In genomic region chr5:94503677-94504076, GRCh38 we compare ENCODE assay signal across 20 cellular contexts.
DNase-seq lines count a peak whose midpoint lies in the region; ATAC-seq, FAIRE-seq and TF ChIP-seq lines count a peak whose summit lies in the region.
"Had no signal": no experiment of that assay in that cellular context is flagged by ENCODE, and none has a peak within 500 bp of the region (broad histone marks: within the 10 kb centered on the region; RNA-seq: fewer than 3 reads in every experiment).

No MANE protein-coding gene starts in this region.

- FAIRE-seq in bronchial epithelial cell (lab: Jason Lieb, UNC), result peak; percentile 66
- FAIRE-seq: D721Med had no signal

- ATAC-seq in HG03039 (IDR thresholded peaks at IDR 0.05; ENCODE audit: unreplicated experiment), result no peak
- no peak for ATAC-seq in GM18498 (IDR thresholded peaks at IDR 0.05; ENCODE audit: unreplicated experiment)
- ATAC-seq: T-helper 17 cell had no signal

- no peak overlapping the region for H3K4me3 ChIP-seq in bronchial epithelial cell (ENCODE audit: low read depth, low read length)
- H3K4me3 ChIP-seq: GM23248, HAP-1, SJSA1 had no signal

- TF ChIP-seq CTCF in bronchial epithelial cell (IDR thresholded peaks at IDR 0.05; ENCODE audit: insufficient read depth, low read length, severe bottlenecking), result no peak

- peak; percentile 22 for DNase-seq in NCI-H2171 treated with DMSO at 0.1 percent for 48 hours (lab: John Stamatoyannopoulos, UW)
- no peak for DNase-seq in NCI-H2171 (lab: John Stamatoyannopoulos, UW)
- DNase-seq in LHCN-M2 (ENCODE audit: low read depth), result peak; percentile 59
- no peak for DNase-seq in bronchial epithelial cell (ENCODE audit: low read depth)
- DNase-seq in pons (ENCODE audit: low spot score), result peak; percentile 7
- no peak for DNase-seq in effector CD4-positive, alpha-beta T cell
- DNase-seq: CD8-positive, alpha-beta memory T cell; GF-D8; GM23248; Kasumi-1; MM.1S; NCI-H1092; NCI-H1436 treated with DMSO at 0.1 percent for 48 hours; NCI-H774; T-helper 17 cell had no signal

- H3K27me3 ChIP-seq in bronchial epithelial cell (ENCODE audit: control insufficient read depth, insufficient read depth, low read length), result no peaks in the 10 kb centered on the region
- H3K27me3 ChIP-seq: SJSA1 had no signal

- no peaks in the 10 kb centered on the region for H3K36me3 ChIP-seq in bronchial epithelial cell (ENCODE audit: control insufficient read depth, insufficient read depth, low read length)
- H3K36me3 ChIP-seq: HAP-1, SJSA1 had no signal

Comparison
In these comparisons a context has a peak if more than half of its experiments do, and no peak if none do; other contexts are left out.
1. DNase-seq: peak in NCI-H2171 treated with DMSO at 0.1 percent for 48 hours (single experiment), LHCN-M2 (single experiment) and pons (single experiment); none in NCI-H2171 (single experiment), bronchial epithelial cell (single experiment) and effector CD4-positive, alpha-beta T cell (single experiment).